Comparison of ENCODE assay signal across 22 cellular contexts in genomic region chr2:241952816-241953215, GRCh38.
"Had no signal": no experiment of that assay in that cellular context is flagged by ENCODE, and none has a peak within 500 bp of the region (broad histone marks: within the 10 kb centered on the region; RNA-seq: fewer than 3 reads in every experiment).

No MANE protein-coding gene starts in this region.

- H3K4me1 ChIP-seq: gastrocnemius medialis, prostate gland had no signal

- H3K79me2 ChIP-seq: hepatocyte had no signal

- H2AFZ ChIP-seq: hepatocyte, parathyroid adenoma had no signal

- H3K9me3 ChIP-seq: gastrocnemius medialis, prostate gland, thoracic aorta, tibial nerve, upper lobe of left lung had no signal

- H3K27ac Mint-ChIP-seq: nephron progenitor cell; stimulated activated naive B cell treated with anti-CD40 and anti-IgM and Interleukin-4, amounts not matched to agents 10 μg/mL and 1 μg/mL and 100 μg/mL, for 72 hours; stimulated activated naive CD8-positive, alpha-beta T cell treated with anti-CD3 and anti-CD28 coated beads, Interleukin-15, Interleukin-2, amounts not matched to agents 100 ng/mL and 50 ng/mL, for 24 hours had no signal

- H3K27ac ChIP-seq: dorsolateral prefrontal cortex, gastrocnemius medialis, hepatocyte, neutrophil, parathyroid adenoma, prostate gland, thoracic aorta, tibial nerve, upper lobe of left lung had no signal

- DNase-seq: dorsolateral prefrontal cortex; effector CD4-positive, alpha-beta T cell; foreskin fibroblast; gastrocnemius medialis; head of caudate nucleus; kidney; naive thymus-derived CD8-positive, alpha-beta T cell; nephron progenitor cell; small intestine; stimulated activated CD4-positive, alpha-beta T cell treated with anti-CD3 and anti-CD28 coated beads, Interleukin-15, amount 100 ng/mL, for 24 hours; stimulated activated CD4-positive, alpha-beta T cell treated with anti-CD3 and anti-CD28 coated beads, Interleukin-2, amount 100 ng/mL, for 48 hours; stimulated activated naive B cell treated with anti-CD40 and anti-IgM and Interleukin-4, amounts not matched to agents 10 μg/mL and 1 μg/mL and 100 μg/mL, for 72 hours had no signal

- H3K27me3 Mint-ChIP-seq: naive thymus-derived CD8-positive, alpha-beta T cell; stimulated activated naive B cell treated with anti-CD40 and anti-IgM and Interleukin-4, amounts not matched to agents 10 μg/mL and 1 μg/mL and 100 μg/mL, for 72 hours; stimulated activated naive CD8-positive, alpha-beta T cell treated with anti-CD3 and anti-CD28 coated beads, Interleukin-15, Interleukin-2, amounts not matched to agents 100 ng/mL and 50 ng/mL, for 24 hours had no signal

- ATAC-seq: gastrocnemius medialis; left lobe of liver; naive thymus-derived CD8-positive, alpha-beta T cell; right cardiac atrium; stimulated activated naive B cell treated with anti-CD40 and anti-IgM and Interleukin-4, amounts not matched to agents 10 μg/mL and 1 μg/mL and 100 μg/mL, for 72 hours had no signal

- H3K4me3 Mint-ChIP-seq: naive thymus-derived CD8-positive, alpha-beta T cell; nephron progenitor cell; stimulated activated naive B cell treated with anti-CD40 and anti-IgM and Interleukin-4, amounts not matched to agents 10 μg/mL and 1 μg/mL and 100 μg/mL, for 72 hours; stimulated activated naive CD8-positive, alpha-beta T cell treated with anti-CD3 and anti-CD28 coated beads, Interleukin-15, Interleukin-2, amounts not matched to agents 100 ng/mL and 50 ng/mL, for 24 hours had no signal

- H3K9me3 Mint-ChIP-seq: naive thymus-derived CD8-positive, alpha-beta T cell; nephron progenitor cell; stimulated activated naive CD8-positive, alpha-beta T cell treated with anti-CD3 and anti-CD28 coated beads, Interleukin-15, Interleukin-2, amounts not matched to agents 100 ng/mL and 50 ng/mL, for 24 hours had no signal

- H3K36me3 ChIP-seq: gastrocnemius medialis, neutrophil, prostate gland, thoracic aorta, tibial nerve, upper lobe of left lung had no signal

- H3K4me3 ChIP-seq: dorsolateral prefrontal cortex, gastrocnemius medialis, hepatocyte, prostate gland, thoracic aorta, tibial nerve, upper lobe of left lung had no signal

- H3K27me3 ChIP-seq: hepatocyte, neutrophil, tibial nerve, upper lobe of left lung had no signal

- H3K4me2 ChIP-seq: hepatocyte had no signal
